Comparison of ENCODE assay signal across 2 cellular contexts in the genomic region with DNA sequence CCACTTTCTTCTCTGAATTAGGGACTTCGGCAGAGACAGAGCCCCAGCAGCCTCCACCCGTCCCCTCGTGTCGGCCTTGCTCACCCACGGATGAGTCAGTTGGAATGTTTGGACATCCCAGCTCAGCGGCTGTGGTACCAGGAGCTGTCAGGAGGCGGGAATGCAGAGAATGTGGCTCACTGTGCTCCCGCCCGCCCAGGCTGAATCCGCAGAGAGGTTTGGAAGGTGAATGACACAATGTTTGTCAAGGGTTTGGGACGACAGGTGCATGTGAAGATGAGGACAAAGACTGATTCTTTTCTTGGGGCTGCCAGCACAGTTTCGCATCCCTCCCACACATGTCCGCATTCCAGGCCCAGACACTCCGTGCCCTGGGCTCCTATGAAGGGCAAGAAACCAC.
A peak's percentile ranks its signal among the peaks of the same experiment; 100 is the strongest.
TF ChIP-seq lines count a peak whose summit lies in the region.

No MANE protein-coding gene starts in this region.

TF ChIP-seq in IMR-90, 13 proteins besides CTCF, POLR2A, EP300 and RAD21:
- TF ChIP-seq, protein P1, sequence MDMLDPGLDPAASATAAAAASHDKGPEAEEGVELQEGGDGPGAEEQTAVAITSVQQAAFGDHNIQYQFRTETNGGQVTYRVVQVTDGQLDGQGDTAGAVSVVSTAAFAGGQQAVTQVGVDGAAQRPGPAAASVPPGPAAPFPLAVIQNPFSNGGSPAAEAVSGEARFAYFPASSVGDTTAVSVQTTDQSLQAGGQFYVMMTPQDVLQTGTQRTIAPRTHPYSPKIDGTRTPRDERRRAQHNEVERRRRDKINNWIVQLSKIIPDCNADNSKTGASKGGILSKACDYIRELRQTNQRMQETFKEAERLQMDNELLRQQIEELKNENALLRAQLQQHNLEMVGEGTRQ (IDR thresholded peaks at IDR 0.05; ENCODE audit: low read depth, low read length) = no peak; the same call in 1 of the 2 replicates
- peak; percentile 89 for TF ChIP-seq CEBPB (IDR thresholded peaks at IDR 0.05; ENCODE audit: low read depth, low read length)
- peak; percentile 49; the same call in 1 of the 2 replicates for TF ChIP-seq MXI1 (IDR thresholded peaks at IDR 0.05; ENCODE audit: borderline replicate concordance, low read depth, low read length)
- TF ChIP-seq MAFK (IDR thresholded peaks at IDR 0.05; ENCODE audit: low read depth, low read length) = no peak; the same call in 1 of the 2 replicates
- TF ChIP-seq, protein P2, sequence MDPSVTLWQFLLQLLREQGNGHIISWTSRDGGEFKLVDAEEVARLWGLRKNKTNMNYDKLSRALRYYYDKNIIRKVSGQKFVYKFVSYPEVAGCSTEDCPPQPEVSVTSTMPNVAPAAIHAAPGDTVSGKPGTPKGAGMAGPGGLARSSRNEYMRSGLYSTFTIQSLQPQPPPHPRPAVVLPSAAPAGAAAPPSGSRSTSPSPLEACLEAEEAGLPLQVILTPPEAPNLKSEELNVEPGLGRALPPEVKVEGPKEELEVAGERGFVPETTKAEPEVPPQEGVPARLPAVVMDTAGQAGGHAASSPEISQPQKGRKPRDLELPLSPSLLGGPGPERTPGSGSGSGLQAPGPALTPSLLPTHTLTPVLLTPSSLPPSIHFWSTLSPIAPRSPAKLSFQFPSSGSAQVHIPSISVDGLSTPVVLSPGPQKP (IDR thresholded peaks at IDR 0.05; ENCODE audit: borderline replicate concordance, low read depth, low read length) = no peak
- TF ChIP-seq CHD1 (IDR thresholded peaks at IDR 0.05; ENCODE audit: low read depth, low read length) = no peak
- TF ChIP-seq RCOR1 (IDR thresholded peaks at IDR 0.05; ENCODE audit: insufficient replicate concordance, low read length) = peak; percentile 100
- peak; percentile 93; the same call in 1 of the 2 replicates for TF ChIP-seq MAZ (IDR thresholded peaks at IDR 0.05; ENCODE audit: borderline replicate concordance, low read depth, low read length)
- peak; percentile 98 for TF ChIP-seq FOS (IDR thresholded peaks at IDR 0.05; ENCODE audit: low read depth, low read length)
- TF ChIP-seq BHLHE40 (IDR thresholded peaks at IDR 0.05; ENCODE audit: low read depth, low read length) = peak; percentile 85
- peak; percentile 24; the same call in 1 of the 2 replicates for TF ChIP-seq SMC3 (IDR thresholded peaks at IDR 0.05; ENCODE audit: low read depth, low read length)
- 0 out of 2 replicates have a peak, but pooled peaks have one; percentile 42 for TF ChIP-seq NFE2L2 (IDR thresholded peaks at IDR 0.05; ENCODE audit: low read depth, low read length)
TF ChIP-seq in IMR-90: peak in this region for 8.

TF ChIP-seq in H1, 55 proteins besides CTCF, POLR2A, EP300 and RAD21:
- TF ChIP-seq NANOG (IDR thresholded peaks at IDR 0.05; ENCODE audit: insufficient read depth, low read depth, low read length, poor library complexity, severe bottlenecking) (no peak), BRCA1 (IDR thresholded peaks at IDR 0.05; ENCODE audit: low read depth, low read length) (no peak), BACH1 (IDR thresholded peaks at IDR 0.05; ENCODE audit: low read length) (no peak), PHF8 (conservative IDR thresholded peaks at IDR 0.05; ENCODE audit: low read depth, low read length) (no peak), TEAD4 (IDR thresholded peaks at IDR 0.05; ENCODE audit: low read depth, low read length) (peak; percentile 99), TCF12 (IDR thresholded peaks at IDR 0.05; ENCODE audit: low read depth, low read length) (no peak), ZNF274 (IDR thresholded peaks at IDR 0.05; ENCODE audit: borderline replicate concordance, extremely low read depth, low read length) (no peak), KDM4A (IDR thresholded peaks at IDR 0.05; ENCODE audit: low read depth, low read length, severe bottlenecking) (no peak), RFX5 (IDR thresholded peaks at IDR 0.05; ENCODE audit: borderline replicate concordance, low read depth, low read length) (no peak), CTBP2 (IDR thresholded peaks at IDR 0.05; ENCODE audit: borderline replicate concordance, insufficient read depth, insufficient read length, low read length) (peak; percentile 64), TAF7 (optimal IDR thresholded peaks at IDR 0.05; ENCODE audit: borderline replicate concordance, low read depth, low read length) (no peak), CHD2 (IDR thresholded peaks at IDR 0.05; ENCODE audit: low read length) (no peak), KDM5A (IDR thresholded peaks at IDR 0.05; ENCODE audit: low read length) (no peak), MAFK (IDR thresholded peaks at IDR 0.05; ENCODE audit: low read depth, low read length) (no peak), TBP (IDR thresholded peaks at IDR 0.05; ENCODE audit: low read depth, low read length) (no peak), EGR1 (IDR thresholded peaks at IDR 0.05; ENCODE audit: borderline replicate concordance, low read depth, low read length) (no peak), SAP30 (IDR thresholded peaks at IDR 0.05; ENCODE audit: insufficient read depth, insufficient replicate concordance, low read length) (no peak), CBX5 (IDR thresholded peaks at IDR 0.05; ENCODE audit: low read depth, low read length) (no peak), SIN3A (conservative IDR thresholded peaks at IDR 0.05 in 1 of 2, IDR thresholded peaks at IDR 0.05 in 1 of 2; ENCODE audit: low read depth in 1 of 2, low read length in 2 of 2) (peak; percentile 84 to 89; a peak in 3 of 4 replicates), KDM1A (IDR thresholded peaks at IDR 0.05; ENCODE audit: borderline replicate concordance, low read length) (no peak), CREB1 (IDR thresholded peaks at IDR 0.05) (no peak), RXRA (IDR thresholded peaks at IDR 0.05; ENCODE audit: insufficient read depth, low read depth, low read length) (no peak), CHD1 (IDR thresholded peaks at IDR 0.05; ENCODE audit: low read depth, low read length) (no peak), ASH2L (IDR thresholded peaks at IDR 0.05; ENCODE audit: low read length) (no peak), HDAC2 (IDR thresholded peaks at IDR 0.05; ENCODE audit: borderline replicate concordance in 1 of 2, low read depth in 2 of 2, low read length in 2 of 2) (no peak), CBX8 (IDR thresholded peaks at IDR 0.05; ENCODE audit: borderline replicate concordance, low read depth, low read length) (no peak), SIRT6 (IDR thresholded peaks at IDR 0.05; ENCODE audit: low read length) (no peak), GABPA (IDR thresholded peaks at IDR 0.05; ENCODE audit: borderline replicate concordance, insufficient read depth, low read length) (no peak), GTF2F1 (IDR thresholded peaks at IDR 0.05; ENCODE audit: borderline replicate concordance, low read depth, low read length) (no peak), POU5F1 (IDR thresholded peaks at IDR 0.05; ENCODE audit: low read depth, low read length) (no peak), EZH2 (IDR thresholded peaks at IDR 0.05; ENCODE audit: low read depth, low read length, severe bottlenecking) (no peak)
- TF ChIP-seq, protein P3, sequence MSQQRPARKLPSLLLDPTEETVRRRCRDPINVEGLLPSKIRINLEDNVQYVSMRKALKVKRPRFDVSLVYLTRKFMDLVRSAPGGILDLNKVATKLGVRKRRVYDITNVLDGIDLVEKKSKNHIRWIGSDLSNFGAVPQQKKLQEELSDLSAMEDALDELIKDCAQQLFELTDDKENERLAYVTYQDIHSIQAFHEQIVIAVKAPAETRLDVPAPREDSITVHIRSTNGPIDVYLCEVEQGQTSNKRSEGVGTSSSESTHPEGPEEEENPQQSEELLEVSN (IDR thresholded peaks at IDR 0.05) = 0 out of 2 replicates have a peak, but pooled peaks have one; percentile 50
- TF ChIP-seq, protein P4, sequence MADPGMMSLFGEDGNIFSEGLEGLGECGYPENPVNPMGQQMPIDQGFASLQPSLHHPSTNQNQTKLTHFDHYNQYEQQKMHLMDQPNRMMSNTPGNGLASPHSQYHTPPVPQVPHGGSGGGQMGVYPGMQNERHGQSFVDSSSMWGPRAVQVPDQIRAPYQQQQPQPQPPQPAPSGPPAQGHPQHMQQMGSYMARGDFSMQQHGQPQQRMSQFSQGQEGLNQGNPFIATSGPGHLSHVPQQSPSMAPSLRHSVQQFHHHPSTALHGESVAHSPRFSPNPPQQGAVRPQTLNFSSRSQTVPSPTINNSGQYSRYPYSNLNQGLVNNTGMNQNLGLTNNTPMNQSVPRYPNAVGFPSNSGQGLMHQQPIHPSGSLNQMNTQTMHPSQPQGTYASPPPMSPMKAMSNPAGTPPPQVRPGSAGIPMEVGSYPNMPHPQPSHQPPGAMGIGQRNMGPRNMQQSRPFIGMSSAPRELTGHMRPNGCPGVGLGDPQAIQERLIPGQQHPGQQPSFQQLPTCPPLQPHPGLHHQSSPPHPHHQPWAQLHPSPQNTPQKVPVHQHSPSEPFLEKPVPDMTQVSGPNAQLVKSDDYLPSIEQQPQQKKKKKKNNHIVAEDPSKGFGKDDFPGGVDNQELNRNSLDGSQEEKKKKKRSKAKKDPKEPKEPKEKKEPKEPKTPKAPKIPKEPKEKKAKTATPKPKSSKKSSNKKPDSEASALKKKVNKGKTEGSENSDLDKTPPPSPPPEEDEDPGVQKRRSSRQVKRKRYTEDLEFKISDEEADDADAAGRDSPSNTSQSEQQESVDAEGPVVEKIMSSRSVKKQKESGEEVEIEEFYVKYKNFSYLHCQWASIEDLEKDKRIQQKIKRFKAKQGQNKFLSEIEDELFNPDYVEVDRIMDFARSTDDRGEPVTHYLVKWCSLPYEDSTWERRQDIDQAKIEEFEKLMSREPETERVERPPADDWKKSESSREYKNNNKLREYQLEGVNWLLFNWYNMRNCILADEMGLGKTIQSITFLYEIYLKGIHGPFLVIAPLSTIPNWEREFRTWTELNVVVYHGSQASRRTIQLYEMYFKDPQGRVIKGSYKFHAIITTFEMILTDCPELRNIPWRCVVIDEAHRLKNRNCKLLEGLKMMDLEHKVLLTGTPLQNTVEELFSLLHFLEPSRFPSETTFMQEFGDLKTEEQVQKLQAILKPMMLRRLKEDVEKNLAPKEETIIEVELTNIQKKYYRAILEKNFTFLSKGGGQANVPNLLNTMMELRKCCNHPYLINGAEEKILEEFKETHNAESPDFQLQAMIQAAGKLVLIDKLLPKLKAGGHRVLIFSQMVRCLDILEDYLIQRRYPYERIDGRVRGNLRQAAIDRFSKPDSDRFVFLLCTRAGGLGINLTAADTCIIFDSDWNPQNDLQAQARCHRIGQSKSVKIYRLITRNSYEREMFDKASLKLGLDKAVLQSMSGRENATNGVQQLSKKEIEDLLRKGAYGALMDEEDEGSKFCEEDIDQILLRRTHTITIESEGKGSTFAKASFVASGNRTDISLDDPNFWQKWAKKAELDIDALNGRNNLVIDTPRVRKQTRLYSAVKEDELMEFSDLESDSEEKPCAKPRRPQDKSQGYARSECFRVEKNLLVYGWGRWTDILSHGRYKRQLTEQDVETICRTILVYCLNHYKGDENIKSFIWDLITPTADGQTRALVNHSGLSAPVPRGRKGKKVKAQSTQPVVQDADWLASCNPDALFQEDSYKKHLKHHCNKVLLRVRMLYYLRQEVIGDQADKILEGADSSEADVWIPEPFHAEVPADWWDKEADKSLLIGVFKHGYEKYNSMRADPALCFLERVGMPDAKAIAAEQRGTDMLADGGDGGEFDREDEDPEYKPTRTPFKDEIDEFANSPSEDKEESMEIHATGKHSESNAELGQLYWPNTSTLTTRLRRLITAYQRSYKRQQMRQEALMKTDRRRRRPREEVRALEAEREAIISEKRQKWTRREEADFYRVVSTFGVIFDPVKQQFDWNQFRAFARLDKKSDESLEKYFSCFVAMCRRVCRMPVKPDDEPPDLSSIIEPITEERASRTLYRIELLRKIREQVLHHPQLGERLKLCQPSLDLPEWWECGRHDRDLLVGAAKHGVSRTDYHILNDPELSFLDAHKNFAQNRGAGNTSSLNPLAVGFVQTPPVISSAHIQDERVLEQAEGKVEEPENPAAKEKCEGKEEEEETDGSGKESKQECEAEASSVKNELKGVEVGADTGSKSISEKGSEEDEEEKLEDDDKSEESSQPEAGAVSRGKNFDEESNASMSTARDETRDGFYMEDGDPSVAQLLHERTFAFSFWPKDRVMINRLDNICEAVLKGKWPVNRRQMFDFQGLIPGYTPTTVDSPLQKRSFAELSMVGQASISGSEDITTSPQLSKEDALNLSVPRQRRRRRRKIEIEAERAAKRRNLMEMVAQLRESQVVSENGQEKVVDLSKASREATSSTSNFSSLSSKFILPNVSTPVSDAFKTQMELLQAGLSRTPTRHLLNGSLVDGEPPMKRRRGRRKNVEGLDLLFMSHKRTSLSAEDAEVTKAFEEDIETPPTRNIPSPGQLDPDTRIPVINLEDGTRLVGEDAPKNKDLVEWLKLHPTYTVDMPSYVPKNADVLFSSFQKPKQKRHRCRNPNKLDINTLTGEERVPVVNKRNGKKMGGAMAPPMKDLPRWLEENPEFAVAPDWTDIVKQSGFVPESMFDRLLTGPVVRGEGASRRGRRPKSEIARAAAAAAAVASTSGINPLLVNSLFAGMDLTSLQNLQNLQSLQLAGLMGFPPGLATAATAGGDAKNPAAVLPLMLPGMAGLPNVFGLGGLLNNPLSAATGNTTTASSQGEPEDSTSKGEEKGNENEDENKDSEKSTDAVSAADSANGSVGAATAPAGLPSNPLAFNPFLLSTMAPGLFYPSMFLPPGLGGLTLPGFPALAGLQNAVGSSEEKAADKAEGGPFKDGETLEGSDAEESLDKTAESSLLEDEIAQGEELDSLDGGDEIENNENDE (IDR thresholded peaks at IDR 0.05; ENCODE audit: insufficient replicate concordance, low read length) = no peak
- TF ChIP-seq, protein P5, sequence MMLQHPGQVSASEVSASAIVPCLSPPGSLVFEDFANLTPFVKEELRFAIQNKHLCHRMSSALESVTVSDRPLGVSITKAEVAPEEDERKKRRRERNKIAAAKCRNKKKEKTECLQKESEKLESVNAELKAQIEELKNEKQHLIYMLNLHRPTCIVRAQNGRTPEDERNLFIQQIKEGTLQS (IDR thresholded peaks at IDR 0.05; ENCODE audit: insufficient read depth, low read depth, low read length) = no peak
- TF ChIP-seq, protein P1 (IDR thresholded peaks at IDR 0.05; ENCODE audit: low read length) = no peak
TF ChIP-seq in H1: peak in this region for 4.
